Comparison of ENCODE assay signal across 10 cellular contexts in the genomic region with DNA sequence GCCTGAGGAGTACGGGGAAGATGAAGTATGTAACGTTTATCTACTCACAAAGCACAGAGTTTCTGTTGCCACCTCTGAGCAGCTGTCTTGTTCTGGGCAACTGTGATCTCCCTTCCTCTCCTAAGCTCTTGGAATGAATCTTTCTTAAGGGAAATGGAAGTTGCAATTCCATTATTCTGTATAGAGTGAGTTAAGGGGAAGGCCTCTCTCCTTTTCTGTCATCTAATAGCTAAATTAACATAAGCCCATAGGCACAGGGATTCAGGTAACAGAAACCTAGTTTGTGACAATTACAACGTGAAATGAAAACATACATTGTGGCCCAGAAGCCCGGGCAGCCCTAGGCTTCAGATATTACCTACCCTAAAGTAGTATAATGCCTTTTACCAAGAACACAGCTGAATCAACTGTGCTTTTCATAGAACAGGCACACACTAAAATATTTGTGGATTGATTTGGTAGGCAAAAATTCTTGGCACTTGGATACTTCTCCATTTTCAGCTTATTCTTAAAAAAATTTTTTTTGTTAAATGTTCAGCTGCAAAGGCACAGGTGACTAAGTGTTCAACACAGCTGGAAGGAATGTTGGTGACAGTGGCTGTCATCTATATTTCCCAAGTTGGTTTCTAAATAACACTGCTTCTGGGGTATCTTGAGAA. TPM values are rescaled to one million over a fixed set of nuclear protein-coding genes. Genes with fewer than 3 reads are reported as not detected.
DNase-seq lines count a peak whose midpoint lies in the region; ATAC-seq and TF ChIP-seq lines count a peak whose summit lies in the region.
"Had no signal": no experiment of that assay in that cellular context is flagged by ENCODE, and none has a peak within 500 bp of the region (broad histone marks: within the 10 kb centered on the region; RNA-seq: fewer than 3 reads in every experiment).

No MANE protein-coding gene starts in this region.

- no peak for TF ChIP-seq POLR2A in vagina (IDR thresholded peaks at IDR 0.05)

- no peak for TF ChIP-seq CTCF in left ventricle myocardium inferior (IDR thresholded peaks at IDR 0.05; ENCODE audit: borderline replicate concordance)
- TF ChIP-seq CTCF in vagina (IDR thresholded peaks at IDR 0.05) = no peak

- H3K27ac ChIP-seq in left ventricle myocardium inferior (replicated peaks) (peak overlapping the region; percentile 45), vagina (peak overlapping the region; percentile 86)
- peak overlapping the region; percentile 100 for H3K27ac ChIP-seq in naive thymus-derived CD4-positive, alpha-beta T cell (ENCODE audit: low read depth, low read length)

- H3K9me3 Mint-ChIP-seq in activated naive CD8-positive, alpha-beta T cell treated with anti-CD3 and anti-CD28 coated beads for 36 hours = no peaks in the 10 kb centered on the region
- H3K9me3 Mint-ChIP-seq in naive thymus-derived CD4-positive, alpha-beta T cell = peaks cover 0 to 7% (median 0%) of the 10 kb centered on the region in 11 donors

- no peak for ATAC-seq in left ventricle myocardium superior
- no peak for ATAC-seq in naive thymus-derived CD4-positive, alpha-beta T cell
- ATAC-seq in GM18520 (IDR thresholded peaks at IDR 0.05; ENCODE audit: unreplicated experiment) = no peak
- no peak for ATAC-seq in HG03439 (IDR thresholded peaks at IDR 0.05; ENCODE audit: unreplicated experiment)

- no peak overlapping the region for H3K4me3 ChIP-seq in left ventricle myocardium inferior
- peak overlapping the region; percentile 27 for H3K4me3 ChIP-seq in naive thymus-derived CD4-positive, alpha-beta T cell (ENCODE audit: low read length)
- no peak overlapping the region for H3K4me3 ChIP-seq in vagina

- DNase-seq in left ventricle myocardium inferior (no peak), left ventricle myocardium superior (no peak), vagina (ENCODE audit: extremely low spot score in 2 of 2) (no peak), NCI-H2107 (lab: John Stamatoyannopoulos, UW) (no peak)
- no peak for DNase-seq in activated naive CD8-positive, alpha-beta T cell treated with anti-CD3 and anti-CD28 coated beads for 36 hours
- no peak for DNase-seq in naive thymus-derived CD4-positive, alpha-beta T cell
- DNase-seq: anterior cingulate cortex, NCI-H2171 had no signal

- H3K27me3 ChIP-seq in left ventricle myocardium inferior (ENCODE audit: low read depth) (no peaks in the 10 kb centered on the region), vagina (no peaks in the 10 kb centered on the region)
- no peaks in the 10 kb centered on the region for H3K27me3 ChIP-seq in naive thymus-derived CD4-positive, alpha-beta T cell (ENCODE audit: control insufficient read depth in 2 of 2, insufficient read depth in 2 of 2, low read length in 2 of 2)

- H3K27me3 Mint-ChIP-seq in activated naive CD8-positive, alpha-beta T cell treated with anti-CD3 and anti-CD28 coated beads for 36 hours = no peaks in the 10 kb centered on the region
- H3K27me3 Mint-ChIP-seq in naive thymus-derived CD4-positive, alpha-beta T cell = peaks cover 0 to 2% (median 0%) of the 10 kb centered on the region in 5 donors

- no peaks in the 10 kb centered on the region for H3K36me3 ChIP-seq in left ventricle myocardium inferior
- H3K36me3 ChIP-seq in naive thymus-derived CD4-positive, alpha-beta T cell (ENCODE audit: control insufficient read depth in 2 of 3, insufficient read depth in 3 of 3, low read length in 3 of 3) = peaks cover 0 to 8% (median 0%) of the 10 kb centered on the region in 3 experiments
- H3K36me3 ChIP-seq in vagina = no peaks in the 10 kb centered on the region

- H3K27ac Mint-ChIP-seq in activated naive CD8-positive, alpha-beta T cell treated with anti-CD3 and anti-CD28 coated beads for 36 hours = peak overlapping the region; percentile 82
- H3K27ac Mint-ChIP-seq in naive thymus-derived CD4-positive, alpha-beta T cell = peak overlapping the region; percentile 94 to 100 (median 99)

- POLR2A ChIA-PET in naive thymus-derived CD4-positive, alpha-beta T cell (lab: Charles Lee) = interaction anchor here (0.8 to 4.6 kb wide), 20 partner anchors 8 to 124 kb away, joined by 3 to 46 read pairs (median 4); a partner anchor contains a TSS

- intact Hi-C loops in left ventricle myocardium inferior (cut with micrococcal nuclease) (no loop called here), left ventricle myocardium superior (cut with micrococcal nuclease) (no loop called here), vagina (cut with DNase I) (no loop called here)
- intact Hi-C loops in naive thymus-derived CD4-positive, alpha-beta T cell (cut with micrococcal nuclease) = loop anchor here (5.0 to 10.0 kb wide), 5 partner anchors 301 to 943 kb away; a partner anchor contains a TSS

- peaks cover 8% of the 10 kb centered on the region for H3K36me3 Mint-ChIP-seq in activated naive CD8-positive, alpha-beta T cell treated with anti-CD3 and anti-CD28 coated beads for 36 hours
- peaks cover 0 to 19% (median 4%) of the 10 kb centered on the region in 5 donors for H3K36me3 Mint-ChIP-seq in naive thymus-derived CD4-positive, alpha-beta T cell

- H3K4me3 Mint-ChIP-seq in activated naive CD8-positive, alpha-beta T cell treated with anti-CD3 and anti-CD28 coated beads for 36 hours = peak overlapping the region; percentile 48
- peak overlapping the region; percentile 54 to 99 (median 95) for H3K4me3 Mint-ChIP-seq in naive thymus-derived CD4-positive, alpha-beta T cell

- H3K9me3 ChIP-seq in left ventricle myocardium inferior (replicated peaks) (no peaks in the 10 kb centered on the region), vagina (no peaks in the 10 kb centered on the region)
- H3K9me3 ChIP-seq in naive thymus-derived CD4-positive, alpha-beta T cell (ENCODE audit: control insufficient read depth in 2 of 3, low read length in 3 of 3) = no peaks in the 10 kb centered on the region

- H3K4me1 ChIP-seq in left ventricle myocardium inferior = peaks cover 36% of the 10 kb centered on the region
- H3K4me1 ChIP-seq in naive thymus-derived CD4-positive, alpha-beta T cell (ENCODE audit: control insufficient read depth in 2 of 2, insufficient read depth in 2 of 2, low read length in 2 of 2) = peaks cover 82 to 83% of the 10 kb centered on the region in 2 donors
- H3K4me1 ChIP-seq in vagina = peaks cover 66% of the 10 kb centered on the region

- H3K4me1 Mint-ChIP-seq in activated naive CD8-positive, alpha-beta T cell treated with anti-CD3 and anti-CD28 coated beads for 36 hours = peaks cover 82% of the 10 kb centered on the region
- H3K4me1 Mint-ChIP-seq in naive thymus-derived CD4-positive, alpha-beta T cell = peaks cover 74 to 89% (median 87%) of the 10 kb centered on the region in 7 donors

- CTCF ChIA-PET in naive thymus-derived CD4-positive, alpha-beta T cell (lab: Charles Lee) = interaction anchor here (0.6 to 2.5 kb wide), 9 partner anchors 10 to 367 kb away, joined by 3 to 7 read pairs (median 5); no protein-coding TSS in a partner anchor

RNA-seq across cellular contexts. Expression of a gene that starts 3.8 kb away (rescaled TPM):
- total RNA-seq in left ventricle myocardium inferior (86.5 TPM), left ventricle myocardium superior (82.4 TPM), vagina (110 TPM)
- total RNA-seq in activated naive CD8-positive, alpha-beta T cell treated with anti-CD3 and anti-CD28 coated beads for 36 hours = 100 to 1,000 TPM; 125 TPM
- 100 to 1,000 TPM in 4 of 5 experiments, 10 to 100 TPM in 1; 93.7 to 283 (median 223) TPM for total RNA-seq in naive thymus-derived CD4-positive, alpha-beta T cell
- 100 to 1,000 TPM; 253 to 295 TPM for polyA plus RNA-seq in naive thymus-derived CD4-positive, alpha-beta T cell

RNA-seq across cellular contexts. Expression of a gene that starts 51.0 kb away (rescaled TPM):
- total RNA-seq in left ventricle myocardium inferior (25.1 TPM), left ventricle myocardium superior (20.6 TPM), vagina (15.2 TPM)
- total RNA-seq in activated naive CD8-positive, alpha-beta T cell treated with anti-CD3 and anti-CD28 coated beads for 36 hours = 10 to 100 TPM; 35.6 to 37.1 TPM
- total RNA-seq in naive thymus-derived CD4-positive, alpha-beta T cell = 10 to 100 TPM; 22.2 to 64.2 (median 44.6) TPM
- 10 to 100 TPM; 31.5 to 32.5 TPM for polyA plus RNA-seq in naive thymus-derived CD4-positive, alpha-beta T cell

RNA-seq across cellular contexts. Expression of a gene that starts 51.5 kb away (rescaled TPM):
- total RNA-seq in left ventricle myocardium inferior (47.9 TPM), left ventricle myocardium superior (42.7 TPM), vagina (40.0 TPM)
- total RNA-seq in activated naive CD8-positive, alpha-beta T cell treated with anti-CD3 and anti-CD28 coated beads for 36 hours = 10 to 100 TPM; 45.1 to 46.1 TPM
- 10 to 100 TPM; 48.2 to 71.7 (median 60.6) TPM for total RNA-seq in naive thymus-derived CD4-positive, alpha-beta T cell
- polyA plus RNA-seq in naive thymus-derived CD4-positive, alpha-beta T cell = 10 to 100 TPM; 51.6 to 60.2 TPM

Comparison
In these comparisons a context has a peak if more than half of its experiments do, and no peak if none do; other contexts are left out.
1. H3K27ac ChIP-seq: peak in every context shown above with its lines; median percentile 100 in naive thymus-derived CD4-positive, alpha-beta T cell; 86 in vagina; 45 in left ventricle myocardium inferior.
2. intact Hi-C loops: an anchor here in naive thymus-derived CD4-positive, alpha-beta T cell (5.0 to 10.0 kb wide); none called in left ventricle myocardium inferior, left ventricle myocardium superior and vagina.